Comparison of ENCODE assay signal across 9 cellular contexts in genomic region chr7:139340808-139341057, GRCh38. TPM values are rescaled to one million over a fixed set of nuclear protein-coding genes. Genes with fewer than 3 reads are reported as not detected.
A peak's percentile ranks its signal among the peaks of the same experiment; 100 is the strongest.
DNase-seq lines count a peak whose midpoint lies in the region; ATAC-seq, FAIRE-seq and TF ChIP-seq lines count a peak whose summit lies in the region.
"Had no signal": no experiment of that assay in that cellular context is flagged by ENCODE, and none has a peak within 500 bp of the region (broad histone marks: within the 10 kb centered on the region; RNA-seq: fewer than 3 reads in every experiment).

No MANE protein-coding gene starts in this region.

- H3K36me3 Mint-ChIP-seq in activated naive CD4-positive, alpha-beta T cell treated with anti-CD3 and anti-CD28 coated beads, Interleukin-2, amount 10 ng/mL, durations not matched to agents 7 days and 5 days = peaks cover 19% of the 10 kb centered on the region
- H3K36me3 Mint-ChIP-seq in activated T-helper 2 cell treated with anti-CD3 and anti-CD28 coated beads, Interferon-gamma antibody, Interleukin-2, Interleukin-4, amounts not matched to agents 10 μg/mL and 5 μg/mL and 100 μg/mL, durations not matched to agents 14 hours and 24 hours and 36 hours (ENCODE audit: low read depth) = peaks cover 14% of the 10 kb centered on the region
- H3K36me3 Mint-ChIP-seq in stimulated activated memory B cell treated with anti-CD40 and anti-IgM and Interleukin-4, amounts not matched to agents 10 μg/mL and 1 μg/mL and 100 μg/mL, for 72 hours = peaks cover 7% of the 10 kb centered on the region

- H3K4me2 ChIP-seq in hepatocyte = peak overlapping the region; percentile 77

- H3K27ac ChIP-seq in hepatocyte = peak overlapping the region; percentile 100

- H2AFZ ChIP-seq in hepatocyte = peak overlapping the region; percentile 80

- H3K4me1 ChIP-seq in hepatocyte (ENCODE audit: insufficient read depth) = no peaks in the 10 kb centered on the region

- FAIRE-seq in HTR-8/SVneo (lab: Jason Lieb, UNC) = no peak
- FAIRE-seq: frontal cortex had no signal

- TF ChIP-seq CTCF in hepatocyte (IDR thresholded peaks at IDR 0.05; ENCODE audit: poor library complexity) = no peak

- CTCF ChIA-PET in activated naive CD4-positive, alpha-beta T cell treated with anti-CD3 and anti-CD28 coated beads, Interleukin-2, amount 10 ng/mL, durations not matched to agents 7 days and 5 days (lab: Charles Lee) = interaction anchor here (0.7 to 0.8 kb wide), 2 partner anchors 108 to 242 kb away, joined by 3 read pairs; no protein-coding TSS in a partner anchor

- no peaks in the 10 kb centered on the region for H3K27me3 ChIP-seq in hepatocyte

- H3K9me3 ChIP-seq in hepatocyte (ENCODE audit: low read depth) = no peaks in the 10 kb centered on the region

- peaks cover 7% of the 10 kb centered on the region for H3K9me3 Mint-ChIP-seq in activated naive CD4-positive, alpha-beta T cell treated with anti-CD3 and anti-CD28 coated beads, Interleukin-2, amount 10 ng/mL, durations not matched to agents 7 days and 5 days
- H3K9me3 Mint-ChIP-seq in activated T-helper 2 cell treated with anti-CD3 and anti-CD28 coated beads, Interferon-gamma antibody, Interleukin-2, Interleukin-4, amounts not matched to agents 10 μg/mL and 5 μg/mL and 100 μg/mL, durations not matched to agents 14 hours and 24 hours and 36 hours = peaks cover 7% of the 10 kb centered on the region
- H3K9me3 Mint-ChIP-seq in stimulated activated memory B cell treated with anti-CD40 and anti-IgM and Interleukin-4, amounts not matched to agents 10 μg/mL and 1 μg/mL and 100 μg/mL, for 72 hours = peaks cover 5% of the 10 kb centered on the region

- under 1% methylated on average over 9 of the region's 9 CpGs for WGBS in hepatocyte (ENCODE audit: low lambda C conversion rate, missing lambda C conversion rate)

- H3K9me2 ChIP-seq in hepatocyte (replicated peaks; ENCODE audit: insufficient read depth) = no peaks in the 10 kb centered on the region

- intact Hi-C loops in activated T-helper 2 cell treated with anti-CD3 and anti-CD28 coated beads, Interferon-gamma antibody, Interleukin-2, Interleukin-4, amounts not matched to agents 10 μg/mL and 5 μg/mL and 100 μg/mL, durations not matched to agents 14 hours and 24 hours and 36 hours (cut with micrococcal nuclease) = loop anchor here (1.0 to 5.0 kb wide), 6 partner anchors 19 to 464 kb away; partner anchors contain the start of genes LUC7L2, UBN2 and ZC3HAV1

- ATAC-seq in stimulated activated memory B cell treated with anti-CD40 and anti-IgM and Interleukin-4, amounts not matched to agents 10 μg/mL and 1 μg/mL and 100 μg/mL, for 72 hours = no peak
- ATAC-seq in GM19023 (IDR thresholded peaks at IDR 0.05; ENCODE audit: unreplicated experiment) = no peak

- peak overlapping the region; percentile 99 for H3K4me3 Mint-ChIP-seq in activated naive CD4-positive, alpha-beta T cell treated with anti-CD3 and anti-CD28 coated beads, Interleukin-2, amount 10 ng/mL, durations not matched to agents 7 days and 5 days
- peak overlapping the region; percentile 97 for H3K4me3 Mint-ChIP-seq in activated T-helper 2 cell treated with anti-CD3 and anti-CD28 coated beads, Interferon-gamma antibody, Interleukin-2, Interleukin-4, amounts not matched to agents 10 μg/mL and 5 μg/mL and 100 μg/mL, durations not matched to agents 14 hours and 24 hours and 36 hours (ENCODE audit: low read depth)
- H3K4me3 Mint-ChIP-seq in stimulated activated memory B cell treated with anti-CD40 and anti-IgM and Interleukin-4, amounts not matched to agents 10 μg/mL and 1 μg/mL and 100 μg/mL, for 72 hours = peak overlapping the region; percentile 88

- peak overlapping the region; percentile 49 for H3K4me3 ChIP-seq in hepatocyte

- peaks cover 9% of the 10 kb centered on the region for H3K27me3 Mint-ChIP-seq in activated naive CD4-positive, alpha-beta T cell treated with anti-CD3 and anti-CD28 coated beads, Interleukin-2, amount 10 ng/mL, durations not matched to agents 7 days and 5 days
- H3K27me3 Mint-ChIP-seq in activated T-helper 2 cell treated with anti-CD3 and anti-CD28 coated beads, Interferon-gamma antibody, Interleukin-2, Interleukin-4, amounts not matched to agents 10 μg/mL and 5 μg/mL and 100 μg/mL, durations not matched to agents 14 hours and 24 hours and 36 hours (ENCODE audit: low read depth) = peaks cover 3% of the 10 kb centered on the region
- H3K27me3 Mint-ChIP-seq in stimulated activated memory B cell treated with anti-CD40 and anti-IgM and Interleukin-4, amounts not matched to agents 10 μg/mL and 1 μg/mL and 100 μg/mL, for 72 hours = no peaks in the 10 kb centered on the region

- peak; percentile 85 for DNase-seq in activated naive CD4-positive, alpha-beta T cell treated with anti-CD3 and anti-CD28 coated beads, Interleukin-2, amount 10 ng/mL, durations not matched to agents 7 days and 5 days
- no peak for DNase-seq in activated naive CD4-positive, alpha-beta T cell treated with Interleukin-2 at 50 U/mL for 16 hours
- no peak for DNase-seq in activated T-helper 2 cell treated with anti-CD3 and anti-CD28 coated beads, Interferon-gamma antibody, Interleukin-2, Interleukin-4, amounts not matched to agents 10 μg/mL and 5 μg/mL and 100 μg/mL, durations not matched to agents 14 hours and 24 hours and 36 hours (ENCODE audit: low spot score)
- no peak for DNase-seq in hepatocyte (ENCODE audit: low spot score)
- DNase-seq in NCI-H748 (lab: John Stamatoyannopoulos, UW; ENCODE audit: unreplicated experiment) = no peak
- no peak for DNase-seq in HTR-8/SVneo (ENCODE audit: insufficient read length, low spot score)

- H3K36me3 ChIP-seq in hepatocyte (replicated peaks; ENCODE audit: insufficient read depth, low read depth) = no peaks in the 10 kb centered on the region

- H3K79me2 ChIP-seq in hepatocyte = peaks cover 31% of the 10 kb centered on the region

- H3K4me1 Mint-ChIP-seq in activated naive CD4-positive, alpha-beta T cell treated with anti-CD3 and anti-CD28 coated beads, Interleukin-2, amount 10 ng/mL, durations not matched to agents 7 days and 5 days = peaks cover 35% of the 10 kb centered on the region
- peaks cover 21% of the 10 kb centered on the region for H3K4me1 Mint-ChIP-seq in activated T-helper 2 cell treated with anti-CD3 and anti-CD28 coated beads, Interferon-gamma antibody, Interleukin-2, Interleukin-4, amounts not matched to agents 10 μg/mL and 5 μg/mL and 100 μg/mL, durations not matched to agents 14 hours and 24 hours and 36 hours (ENCODE audit: low read depth)
- peaks cover 35% of the 10 kb centered on the region for H3K4me1 Mint-ChIP-seq in stimulated activated memory B cell treated with anti-CD40 and anti-IgM and Interleukin-4, amounts not matched to agents 10 μg/mL and 1 μg/mL and 100 μg/mL, for 72 hours

- H4K20me1 ChIP-seq in hepatocyte (ENCODE audit: insufficient read depth, poor library complexity, severe bottlenecking) = no peaks in the 10 kb centered on the region

- H3K27ac Mint-ChIP-seq in activated naive CD4-positive, alpha-beta T cell treated with anti-CD3 and anti-CD28 coated beads, Interleukin-2, amount 10 ng/mL, durations not matched to agents 7 days and 5 days = peak overlapping the region; percentile 100
- peak overlapping the region; percentile 100 for H3K27ac Mint-ChIP-seq in activated T-helper 2 cell treated with anti-CD3 and anti-CD28 coated beads, Interferon-gamma antibody, Interleukin-2, Interleukin-4, amounts not matched to agents 10 μg/mL and 5 μg/mL and 100 μg/mL, durations not matched to agents 14 hours and 24 hours and 36 hours
- H3K27ac Mint-ChIP-seq in stimulated activated memory B cell treated with anti-CD40 and anti-IgM and Interleukin-4, amounts not matched to agents 10 μg/mL and 1 μg/mL and 100 μg/mL, for 72 hours = peak overlapping the region; percentile 99

RNA-seq across cellular contexts. Expression of gene FMC1, which starts 0.4 kb away (rescaled TPM):
- 7.2 and 7.5 TPM in 2 replicates for total RNA-seq in activated T-helper 2 cell treated with anti-CD3 and anti-CD28 coated beads, Interferon-gamma antibody, Interleukin-2, Interleukin-4, amounts not matched to agents 10 μg/mL and 5 μg/mL and 100 μg/mL, durations not matched to agents 14 hours and 24 hours and 36 hours
- 5.0 and 12.9 TPM in 2 replicates for total RNA-seq in hepatocyte
- polyA plus RNA-seq in hepatocyte = 43.4 and 46.7 TPM in 2 replicates

RNA-seq across cellular contexts. Expression of gene LUC7L2, which starts 19.0 kb away (rescaled TPM):
- 150 and 151 TPM in 2 replicates for total RNA-seq in activated T-helper 2 cell treated with anti-CD3 and anti-CD28 coated beads, Interferon-gamma antibody, Interleukin-2, Interleukin-4, amounts not matched to agents 10 μg/mL and 5 μg/mL and 100 μg/mL, durations not matched to agents 14 hours and 24 hours and 36 hours
- 75.1 and 76.4 TPM in 2 replicates for total RNA-seq in hepatocyte
- polyA plus RNA-seq in hepatocyte = 68.6 and 75.3 TPM in 2 replicates
